2 cellular contexts compared by ENCODE assay signal in genomic region chr3:189995129-189995528, GRCh38.
TF ChIP-seq lines count a peak whose summit lies in the region.

No MANE protein-coding gene starts in this region.

TF ChIP-seq in GM23338, 12 proteins besides CTCF, POLR2A, EP300 and RAD21 (continued from another document):
- TF ChIP-seq REST (IDR thresholded peaks at IDR 0.05; ENCODE audit: unreplicated experiment) (no peak), ETS1 (IDR thresholded peaks at IDR 0.05) (no peak), ZNF462 (CRISPR knock-in tag; IDR thresholded peaks at IDR 0.05) (no peak), EZH2phosphoT487 (IDR thresholded peaks at IDR 0.05; ENCODE audit: unreplicated experiment) (no peak), ZNF331 (CRISPR knock-in tag; IDR thresholded peaks at IDR 0.05; ENCODE audit: low read depth) (no peak), NANOG (IDR thresholded peaks at IDR 0.05; ENCODE audit: borderline replicate concordance) (no peak), EZH2 (IDR thresholded peaks at IDR 0.05; ENCODE audit: low read depth, unreplicated experiment) (no peak)

TF ChIP-seq in GM12878, 131 proteins besides CTCF, POLR2A, EP300 and RAD21 (continued from another document):
- no peak for TF ChIP-seq PBX3 (IDR thresholded peaks at IDR 0.05; ENCODE audit: insufficient replicate concordance, low read depth, low read length)
- no peak for TF ChIP-seq ATF7 (IDR thresholded peaks at IDR 0.05; ENCODE audit: low read depth)
- TF ChIP-seq BCL3 (IDR thresholded peaks at IDR 0.05; ENCODE audit: borderline replicate concordance, insufficient read depth, low read depth, low read length, poor library complexity, severe bottlenecking): no peak
- no peak for TF ChIP-seq SMARCA5 (IDR thresholded peaks at IDR 0.05)
